ENCODE assay signal across 1 cellular context in genomic region chr3:141000691-141001090, GRCh38.
A peak's percentile ranks its signal among the peaks of the same experiment; 100 is the strongest.
TF ChIP-seq lines count a peak whose summit lies in the region.

No MANE protein-coding gene starts in this region.

TF ChIP-seq in HepG2, 621 proteins besides CTCF, POLR2A, EP300 and RAD21:
- TF ChIP-seq FOSL2 (CRISPR knock-in tag; IDR thresholded peaks at IDR 0.05) (peak; percentile 50), THAP9 (CRISPR knock-in tag; IDR thresholded peaks at IDR 0.05; ENCODE audit: borderline replicate concordance) (no peak)
